Comparison of ENCODE assay signal across 14 cellular contexts in genomic region chr1:36208978-36209708, GRCh38. TPM values are rescaled to one million over a fixed set of nuclear protein-coding genes. Genes with fewer than 3 reads are reported as not detected.
A peak's percentile ranks its signal among the peaks of the same experiment; 100 is the strongest.
DNase-seq lines count a peak whose midpoint lies in the region; ATAC-seq, FAIRE-seq and TF ChIP-seq lines count a peak whose summit lies in the region.
"Had no signal": no experiment of that assay in that cellular context is flagged by ENCODE, and none has a peak within 500 bp of the region (broad histone marks: within the 10 kb centered on the region; RNA-seq: fewer than 3 reads in every experiment).

No MANE protein-coding gene starts in this region.

- in situ Hi-C loops in K562 (cut with MboI) (no loop called here), gastrocnemius medialis (cut with MboI; ENCODE audit: low sequenced_read_pairs in 4 of 4) (loop anchor here in 1 of 4 donors (10.0 kb wide), 1 partner anchor 76 kb away; no protein-coding TSS in a partner anchor)

- no peak overlapping the region for H3K27ac ChIP-seq in K562 (ENCODE audit: extremely low read depth, low read depth, low read length)
- peak overlapping the region; percentile 80 to 96 (median 91) for H3K27ac ChIP-seq in gastrocnemius medialis
- H3K27ac ChIP-seq: brain microvascular endothelial cell, left lung had no signal

- no peaks in the 10 kb centered on the region for H3K9me3 ChIP-seq in K562 (replicated peaks; ENCODE audit: control insufficient read depth, insufficient read depth, low read depth, low read length)
- no peaks in the 10 kb centered on the region for H3K9me3 ChIP-seq in gastrocnemius medialis
- H3K9me3 ChIP-seq: left lung had no signal

- no peak for TF ChIP-seq EP300 in K562 (IDR thresholded peaks at IDR 0.05; ENCODE audit: low read length)

- no peak for FAIRE-seq in D721Med (lab: Jason Lieb, UNC)
- no peak for FAIRE-seq in K562 (lab: Jason Lieb, UNC)

- H3K27me3 ChIP-seq in K562 (ENCODE audit: control insufficient read depth in 2 of 2, insufficient read depth in 2 of 2, low read length in 2 of 2): no peaks in the 10 kb centered on the region
- H3K27me3 ChIP-seq in gastrocnemius medialis: no peaks in the 10 kb centered on the region
- H3K27me3 ChIP-seq: brain microvascular endothelial cell, left lung had no signal

- 0 out of 3 replicates have a peak, but pooled peaks have one; percentile 14 for ATAC-seq in K562
- peak; percentile 66 to 73 for ATAC-seq in gastrocnemius medialis
- ATAC-seq: activated CD4-positive, alpha-beta T cell treated with anti-CD3 and anti-CD28 coated beads for 36 hours; left lung had no signal

- TF ChIP-seq CTCF in D721Med (IDR thresholded peaks at IDR 0.05; ENCODE audit: insufficient read depth, missing control alignments) (peak; percentile 31), K562 (IDR thresholded peaks at IDR 0.05 in 2 of 3, conservative IDR thresholded peaks at IDR 0.05 in 1 of 3; ENCODE audit: insufficient read depth in 2 of 3, low read depth in 1 of 3, low read length in 3 of 3) (peak in 1 of 3 experiments; percentile 19; a peak in 1 of 6 replicates), gastrocnemius medialis (IDR thresholded peaks at IDR 0.05 in 4 of 5, conservative IDR thresholded peaks at IDR 0.05 in 1 of 5) (peak in 1 of 5 experiments; percentile 3)

- no peaks in the 10 kb centered on the region for H3K36me3 ChIP-seq in K562 (ENCODE audit: control insufficient read depth, insufficient read depth, low read length)
- H3K36me3 ChIP-seq in gastrocnemius medialis: no peaks in the 10 kb centered on the region
- H3K36me3 ChIP-seq: brain microvascular endothelial cell, left lung had no signal

- H3K79me2 ChIP-seq in K562 (ENCODE audit: control insufficient read depth, insufficient read depth, low read length): no peaks in the 10 kb centered on the region

- peak in 1 of 2 experiments; percentile 40; a peak in 2 of 4 replicates for TF ChIP-seq RAD21 in K562 (CRISPR knock-in tag; conservative IDR thresholded peaks at IDR 0.05 in 1 of 2, IDR thresholded peaks at IDR 0.05 in 1 of 2)

- H3K4me1 ChIP-seq in K562 (replicated peaks in 1 of 2; ENCODE audit: control insufficient read depth in 2 of 2, insufficient read depth in 2 of 2, low read length in 2 of 2) (peaks cover 7 to 12% of the 10 kb centered on the region in 2 experiments; a peak in 3 of 5 replicates), gastrocnemius medialis (peaks cover 37 to 55% of the 10 kb centered on the region in 2 donors)

- no peak overlapping the region for H3K4me2 ChIP-seq in K562 (ENCODE audit: insufficient read depth, low read length)

- WGBS in K562 (ENCODE audit: insufficient coverage, low coverage, missing lambda C conversion rate): 30% methylated on average over 6 of the region's 6 CpGs

- no peak for DNase-seq in D721Med (ENCODE audit: insufficient read length, low spot score)
- DNase-seq in MV-4-11 (lab: John Stamatoyannopoulos, UW): peak; percentile 95
- peak in 1 of 4 experiments; percentile 21 for DNase-seq in K562 (ENCODE audit: extremely low read depth in 1 of 4, low spot score in 3 of 4)
- DNase-seq in gastrocnemius medialis: peak; percentile 38 to 74
- no peak for DNase-seq in cerebellum (ENCODE audit: low spot score)
- no peak for DNase-seq in activated naive CD4-positive, alpha-beta T cell treated with anti-CD3 and anti-CD28 coated beads, Interleukin-2, amount 50 U/mL, for 16 hours
- no peak for DNase-seq in NCI-H510A (lab: John Stamatoyannopoulos, UW)
- DNase-seq: activated CD4-positive, alpha-beta T cell treated with anti-CD3 and anti-CD28 coated beads for 36 hours; activated naive CD4-positive, alpha-beta T cell treated with anti-CD3 and anti-CD28 coated beads for 36 hours; brain microvascular endothelial cell; KG1; left lung; NCI-H1436 treated with DMSO at 0.1 percent for 48 hours; T-helper 2 cell had no signal

- H3K9ac ChIP-seq in K562 (ENCODE audit: insufficient read depth in 1 of 2, low read depth in 2 of 2, low read length in 2 of 2): no peak overlapping the region

- intact Hi-C loops in K562 (cut with micrococcal nuclease) (no loop called here), gastrocnemius medialis (cut with DNase I; ENCODE audit: low total_unique reads) (loop anchor here (2.0 kb wide), 1 partner anchor 74 kb away; no protein-coding TSS in a partner anchor)

- H3K4me3 ChIP-seq in K562: no peak overlapping the region
- H3K4me3 ChIP-seq in gastrocnemius medialis: peak overlapping the region in 2 of 4 donors; percentile 50 to 52
- H3K4me3 ChIP-seq: left lung had no signal

- no peak for TF ChIP-seq POLR2A in K562 (conservative IDR thresholded peaks at IDR 0.05)
- TF ChIP-seq POLR2A in gastrocnemius medialis (IDR thresholded peaks at IDR 0.05): no peak

- POLR2A ChIA-PET in K562 (lab: Yijun Ruan, JAX): interaction anchor here (0.5 to 4.9 kb wide), 4 partner anchors 8 to 1177 kb away, joined by 3 to 48 read pairs (median 4); partner anchors contain the start of genes THRAP3 and ZMYM6

- no TSS peak for BruUV-seq in K562 (replicated peaks; lab: Mats Ljungman, UMichigan)

- CTCF ChIA-PET in K562 (lab: Yijun Ruan, JAX; ENCODE audit: low intra/inter-chr PET ratio): interaction anchor here (0.7 to 0.8 kb wide), 2 partner anchors 76 to 79 kb away, joined by 3 to 4 read pairs; no protein-coding TSS in a partner anchor

- no peak overlapping the region for H2AFZ ChIP-seq in K562 (ENCODE audit: low read depth, low read length)

- H4K20me1 ChIP-seq in K562 (replicated peaks; ENCODE audit: control insufficient read depth, insufficient read depth, low read length): no peaks in the 10 kb centered on the region

- H3K9me1 ChIP-seq in K562 (ENCODE audit: control insufficient read depth, insufficient read depth, low read length): no peaks in the 10 kb centered on the region

RNA-seq across cellular contexts. Expression of gene THRAP3, which starts 15.1 kb away (rescaled TPM):
- 53.3 and 99.3 TPM in 2 replicates for total RNA-seq in K562 (2011; cell fraction: chromatin; rRNA removed; ENCODE audit: low replicate concordance)
- total RNA-seq in K562 (2011; cell fraction: nucleolus; rRNA removed): 40.0 and 45.4 TPM in 2 replicates
- 40.3 and 53.6 TPM in 2 replicates for total RNA-seq in K562 (2011; cell fraction: nucleoplasm; rRNA removed)
- total RNA-seq in K562 (2014; rRNA removed) (67.9 and 70.5 TPM in 2 replicates), K562 (2014; rRNA removed; fragmentation: Illumina TruSeq; extraction: Trizol) (100 and 118 TPM in 2 replicates), K562 (2015; rRNA removed; fragmentation: Illumina TruSeq; extraction: Trizol) (125 and 128 TPM in 2 replicates), K562 (2021) (107 and 123 TPM in 2 replicates), gastrocnemius medialis (100 to 1,000 TPM in 3 of 4 donors, 10 to 100 TPM in 1; 88.2 to 174 (median 146) TPM), cerebellum (71.7 TPM)
- polyA plus RNA-seq in K562 (2011; rRNA removed) (101 and 113 TPM in 2 replicates), K562 (2014; fragmentation: Illumina TruSeq; extraction: Trizol) (133 TPM in 2 replicates), K562 (2014; fragmentation: Nextera tagmentation; extraction: Ambion mirVana) (100 to 1,000 TPM in 1 of 2 experiments, 10 to 100 TPM in 1; 66.2 to 135 TPM), K562 (2014; rRNA removed) (76.9 and 99.0 TPM in 2 replicates)
- 36.7 and 54.3 TPM in 2 replicates for polyA plus RNA-seq in K562 (2011; cell fraction: cytosol; rRNA removed)
- 58.5 and 65.3 TPM in 2 replicates for polyA plus RNA-seq in K562 (2011; cell fraction: nucleus; rRNA removed)
- polyA plus RNA-seq in K562 (2012): 61.1 and 64.3 TPM in 2 replicates
- polyA minus RNA-seq in K562 (2011; rRNA and poly(A)+ RNA removed): 180 TPM in 2 replicates
- 49.1 and 81.3 TPM in 2 replicates for polyA minus RNA-seq in K562 (2011; cell fraction: cytosol; rRNA and poly(A)+ RNA removed)
- 29.9 and 65.6 TPM in 2 replicates for polyA minus RNA-seq in K562 (2011; cell fraction: nucleus; rRNA and poly(A)+ RNA removed)

RNA-seq across cellular contexts. Expression of gene MAP7D1, which starts 53.2 kb away (rescaled TPM):
- total RNA-seq in K562 (2011; cell fraction: chromatin; rRNA removed; ENCODE audit: low replicate concordance): 28.8 and 80.6 TPM in 2 replicates
- 47.5 and 62.2 TPM in 2 replicates for total RNA-seq in K562 (2011; cell fraction: nucleolus; rRNA removed)
- 37.8 and 52.2 TPM in 2 replicates for total RNA-seq in K562 (2011; cell fraction: nucleoplasm; rRNA removed)
- total RNA-seq in K562 (2014; rRNA removed): 72.8 and 74.4 TPM in 2 replicates
- 17.4 and 20.8 TPM in 2 replicates for total RNA-seq in K562 (2014; rRNA removed; fragmentation: Illumina TruSeq; extraction: Trizol)
- total RNA-seq in K562 (2015; rRNA removed; fragmentation: Illumina TruSeq; extraction: Trizol): 34.5 and 37.8 TPM in 2 replicates
- total RNA-seq in K562 (2021): 101 and 108 TPM in 2 replicates
- 17.2 and 18.4 TPM in 2 replicates for polyA plus RNA-seq in K562 (2011; rRNA removed)
- 14.6 and 28.7 TPM in 2 replicates for polyA plus RNA-seq in K562 (2011; cell fraction: cytosol; rRNA removed)
- 34.1 and 46.2 TPM in 2 replicates for polyA plus RNA-seq in K562 (2011; cell fraction: nucleus; rRNA removed)
- polyA plus RNA-seq in K562 (2012): 51.5 and 56.5 TPM in 2 replicates
- polyA plus RNA-seq in K562 (2014; fragmentation: Illumina TruSeq; extraction: Trizol): 49.2 and 53.7 TPM in 2 replicates
- polyA plus RNA-seq in K562 (2014; fragmentation: Nextera tagmentation; extraction: Ambion mirVana): 1 to 10 TPM; 3.6 to 4.4 TPM
- 53.8 and 54.7 TPM in 2 replicates for polyA plus RNA-seq in K562 (2014; rRNA removed)
- 8.2 and 9.2 TPM in 2 replicates for polyA minus RNA-seq in K562 (2011; rRNA and poly(A)+ RNA removed)
- 31.8 and 55.1 TPM in 2 replicates for polyA minus RNA-seq in K562 (2011; cell fraction: cytosol; rRNA and poly(A)+ RNA removed)
- polyA minus RNA-seq in K562 (2011; cell fraction: nucleus; rRNA and poly(A)+ RNA removed): 13.1 and 14.8 TPM in 2 replicates
- 100 to 1,000 TPM; 376 to 967 (median 474) TPM for total RNA-seq in gastrocnemius medialis
- total RNA-seq in cerebellum: 47.5 TPM

RNA-seq across cellular contexts. Expression of gene TRAPPC3, which starts 59.9 kb away (rescaled TPM):
- 60.6 and 88.2 TPM in 2 replicates for total RNA-seq in K562 (2011; cell fraction: chromatin; rRNA removed; ENCODE audit: low replicate concordance)
- 67.4 and 71.0 TPM in 2 replicates for total RNA-seq in K562 (2011; cell fraction: nucleolus; rRNA removed)
- 76.7 and 96.0 TPM in 2 replicates for total RNA-seq in K562 (2011; cell fraction: nucleoplasm; rRNA removed)
- total RNA-seq in K562 (2014; rRNA removed) (132 and 141 TPM in 2 replicates), K562 (2014; rRNA removed; fragmentation: Illumina TruSeq; extraction: Trizol) (109 and 114 TPM in 2 replicates), K562 (2015; rRNA removed; fragmentation: Illumina TruSeq; extraction: Trizol) (112 and 115 TPM in 2 replicates), K562 (2021) (83.4 and 90.9 TPM in 2 replicates), gastrocnemius medialis (10 to 100 TPM; 57.5 to 72.4 (median 63.5) TPM), cerebellum (33.7 TPM)
- polyA plus RNA-seq in K562 (2011; rRNA removed) (128 and 141 TPM in 2 replicates), K562 (2014; fragmentation: Illumina TruSeq; extraction: Trizol) (127 and 140 TPM in 2 replicates), K562 (2014; fragmentation: Nextera tagmentation; extraction: Ambion mirVana) (10 to 100 TPM; 20.6 to 41.8 TPM), K562 (2014; rRNA removed) (119 and 142 TPM in 2 replicates)
- 75.6 and 128 TPM in 2 replicates for polyA plus RNA-seq in K562 (2011; cell fraction: cytosol; rRNA removed)
- polyA plus RNA-seq in K562 (2011; cell fraction: nucleus; rRNA removed): 80.4 and 107 TPM in 2 replicates
- 109 and 110 TPM in 2 replicates for polyA plus RNA-seq in K562 (2012)
- 47.8 and 54.0 TPM in 2 replicates for polyA minus RNA-seq in K562 (2011; rRNA and poly(A)+ RNA removed)
- polyA minus RNA-seq in K562 (2011; cell fraction: cytosol; rRNA and poly(A)+ RNA removed): 29.4 and 32.5 TPM in 2 replicates
- 18.6 and 31.1 TPM in 2 replicates for polyA minus RNA-seq in K562 (2011; cell fraction: nucleus; rRNA and poly(A)+ RNA removed)

Comparison
In these comparisons a context has a peak if more than half of its experiments do, and no peak if none do; other contexts are left out.
1. DNase-seq: peak in MV-4-11 (single experiment) and gastrocnemius medialis (2 of 2); none in D721Med (single experiment), cerebellum (single experiment), activated naive CD4-positive, alpha-beta T cell treated with anti-CD3 and anti-CD28 coated beads, Interleukin-2, amount 50 U/mL, for 16 hours (single experiment) and NCI-H510A (single experiment).